ENCODE assay signal across 24 cellular contexts in the genomic region with DNA sequence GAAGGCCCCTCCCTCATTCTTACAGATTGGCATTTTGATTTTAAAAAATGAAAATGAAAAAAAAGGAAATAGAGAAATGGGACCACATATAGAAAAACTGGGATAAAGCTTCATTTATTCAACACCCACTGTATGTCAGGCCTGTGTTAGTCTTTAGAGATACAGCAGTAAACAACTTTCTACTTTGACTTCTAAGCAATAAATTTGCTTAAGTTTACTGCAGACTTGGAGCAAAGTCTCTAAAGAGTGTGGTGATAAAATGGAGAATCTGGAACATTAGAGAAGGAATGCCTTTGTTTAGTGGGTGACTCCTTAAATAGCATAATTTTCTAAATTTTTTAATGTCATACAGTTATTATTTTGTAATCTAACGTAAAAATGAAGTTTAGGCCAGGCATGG.
"Had no signal": no experiment of that assay in that cellular context is flagged by ENCODE, and none has a peak within 500 bp of the region (broad histone marks: within the 10 kb centered on the region; RNA-seq: fewer than 3 reads in every experiment).

No MANE protein-coding gene starts in this region.

- H3K4me1 Mint-ChIP-seq: activated CD4-positive, alpha-beta T cell treated with anti-CD3 and anti-CD28 coated beads, Interleukin-2, amount 10 ng/mL, durations not matched to agents 7 days and 5 days; activated CD8-positive, alpha-beta memory T cell treated with anti-CD3 and anti-CD28 coated beads, Interleukin-2, amount 10 ng/mL, durations not matched to agents 7 days and 5 days; activated naive CD8-positive, alpha-beta T cell treated with anti-CD3 and anti-CD28 coated beads, Interleukin-2, amount 50 U/mL, for 24 hours; naive B cell had no signal

- H3K27me3 ChIP-seq: cardiac muscle cell, foreskin keratinocyte, neural progenitor cell, tibial artery had no signal

- H3K36me3 ChIP-seq: cardiac muscle cell, lower lobe of right lung, neural progenitor cell, tibial artery, WERI-Rb-1 had no signal

- H3K9me3 ChIP-seq: lower lobe of right lung, tibial artery had no signal

- H3K36me3 Mint-ChIP-seq: activated CD8-positive, alpha-beta memory T cell treated with anti-CD3 and anti-CD28 coated beads, Interleukin-2, amount 10 ng/mL, durations not matched to agents 7 days and 5 days; naive B cell; neural progenitor cell had no signal

- H3K4me3 ChIP-seq: cardiac muscle cell, lower lobe of right lung, neural progenitor cell, tibial artery had no signal

- H3K27ac Mint-ChIP-seq: activated CD4-positive, alpha-beta T cell treated with anti-CD3 and anti-CD28 coated beads, Interleukin-2, amount 10 ng/mL, durations not matched to agents 7 days and 5 days; activated CD8-positive, alpha-beta memory T cell treated with anti-CD3 and anti-CD28 coated beads, Interleukin-2, amount 10 ng/mL, durations not matched to agents 7 days and 5 days; activated CD8-positive, alpha-beta T cell treated with anti-CD3 and anti-CD28 coated beads for 36 hours; activated naive CD8-positive, alpha-beta T cell treated with anti-CD3 and anti-CD28 coated beads, Interleukin-2, amount 50 U/mL, for 24 hours; dendritic cell treated with granulocyte-macrophage colony-stimulating factor and Interleukin-4, amounts not matched to agents 40 ng/mL and 50 ng/mL, for 4 days; neural progenitor cell; progenitor cell of endocrine pancreas; stimulated activated naive CD8-positive, alpha-beta T cell treated with anti-CD3 and anti-CD28 coated beads, Interleukin-15, Interleukin-2, amounts not matched to agents 100 ng/mL and 50 ng/mL, for 24 hours had no signal

- H3K27ac ChIP-seq: cardiac muscle cell, foreskin keratinocyte, lower lobe of right lung, neural progenitor cell, tibial artery, WERI-Rb-1 had no signal

- DNase-seq: activated CD4-positive, alpha-beta T cell treated with anti-CD3 and anti-CD28 coated beads, Interleukin-2, amount 10 ng/mL, durations not matched to agents 7 days and 5 days; activated CD4-positive, CD25-positive, alpha-beta regulatory T cell treated with anti-CD3 and anti-CD28 coated beads, Interleukin-2, amount 50 U/mL, for 72 hours; activated CD8-positive, alpha-beta memory T cell treated with anti-CD3 and anti-CD28 coated beads, Interleukin-2, amount 10 ng/mL, durations not matched to agents 7 days and 5 days; activated CD8-positive, alpha-beta T cell treated with anti-CD3 and anti-CD28 coated beads for 36 hours; activated gamma-delta T cell; activated naive CD4-positive, alpha-beta T cell treated with anti-CD3 and anti-CD28 coated beads, Interleukin-2, amount 50 U/mL, for 16 hours; activated naive CD8-positive, alpha-beta T cell treated with anti-CD3 and anti-CD28 coated beads, Interleukin-2, amount 50 U/mL, for 24 hours; activated T-cell treated with anti-CD3 and anti-CD28 coated beads for 4 hours; effector CD4-positive, alpha-beta T cell; foreskin keratinocyte; hippocampal formation; lower lobe of right lung; mesendoderm; naive B cell; stimulated activated CD4-positive, alpha-beta T cell treated with anti-CD3 and anti-CD28 coated beads, Interleukin-4, amount 100 ng/mL, for 24 hours; SW 1271; T-helper 2 cell; tibial artery; WERI-Rb-1 had no signal

- ATAC-seq: activated CD8-positive, alpha-beta memory T cell treated with anti-CD3 and anti-CD28 coated beads, Interleukin-2, amount 10 ng/mL, durations not matched to agents 7 days and 5 days; activated CD8-positive, alpha-beta T cell treated with anti-CD3 and anti-CD28 coated beads for 36 hours; activated naive CD8-positive, alpha-beta T cell treated with anti-CD3 and anti-CD28 coated beads, Interleukin-2, amount 50 U/mL, for 24 hours; foreskin keratinocyte had no signal

- H3K27me3 Mint-ChIP-seq: activated CD4-positive, alpha-beta T cell treated with anti-CD3 and anti-CD28 coated beads, Interleukin-2, amount 10 ng/mL, durations not matched to agents 7 days and 5 days; activated CD8-positive, alpha-beta T cell treated with anti-CD3 and anti-CD28 coated beads for 36 hours; dendritic cell treated with granulocyte-macrophage colony-stimulating factor and Interleukin-4, amounts not matched to agents 40 ng/mL and 50 ng/mL, for 4 days; progenitor cell of endocrine pancreas had no signal

- H3K4me3 Mint-ChIP-seq: activated CD4-positive, alpha-beta T cell treated with anti-CD3 and anti-CD28 coated beads, Interleukin-2, amount 10 ng/mL, durations not matched to agents 7 days and 5 days; activated CD8-positive, alpha-beta memory T cell treated with anti-CD3 and anti-CD28 coated beads, Interleukin-2, amount 10 ng/mL, durations not matched to agents 7 days and 5 days; activated CD8-positive, alpha-beta T cell treated with anti-CD3 and anti-CD28 coated beads for 36 hours; activated naive CD8-positive, alpha-beta T cell treated with anti-CD3 and anti-CD28 coated beads, Interleukin-2, amount 50 U/mL, for 24 hours; dendritic cell treated with granulocyte-macrophage colony-stimulating factor and Interleukin-4, amounts not matched to agents 40 ng/mL and 50 ng/mL, for 4 days; naive B cell; neural progenitor cell; stimulated activated naive CD8-positive, alpha-beta T cell treated with anti-CD3 and anti-CD28 coated beads, Interleukin-15, Interleukin-2, amounts not matched to agents 100 ng/mL and 50 ng/mL, for 24 hours had no signal

- H3K4me1 ChIP-seq: foreskin keratinocyte, lower lobe of right lung had no signal
